2 cellular contexts compared by ENCODE assay signal in the genomic region with DNA sequence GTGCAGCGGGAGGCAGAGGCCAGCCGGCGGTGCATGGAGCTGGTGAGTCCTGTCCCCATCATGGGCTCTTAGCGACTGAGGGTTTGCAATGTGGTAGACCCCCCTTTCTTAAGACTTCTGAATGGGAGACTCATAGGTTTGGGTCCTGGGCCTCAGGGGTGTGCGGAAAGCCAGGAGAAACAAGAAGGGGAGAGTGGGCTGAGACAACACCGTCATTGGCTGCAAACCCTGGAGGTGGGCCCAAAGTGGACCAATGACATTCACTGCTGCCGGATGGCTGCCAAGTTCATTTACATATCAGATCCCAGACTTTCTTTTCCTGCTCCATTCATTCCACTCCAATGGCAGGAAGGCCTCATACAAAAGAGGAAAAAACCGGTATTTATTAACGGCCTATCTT.
A peak's percentile ranks its signal among the peaks of the same experiment; 100 is the strongest.
TF ChIP-seq lines count a peak whose summit lies in the region.

No MANE protein-coding gene starts in this region.

TF ChIP-seq in GM23338, 12 proteins besides CTCF, POLR2A, EP300 and RAD21:
- TF ChIP-seq ZNF331 (CRISPR knock-in tag; IDR thresholded peaks at IDR 0.05; ENCODE audit: low read depth): no peak
- no peak for TF ChIP-seq ZNF114 (CRISPR knock-in tag; IDR thresholded peaks at IDR 0.05)
- TF ChIP-seq JUNB (IDR thresholded peaks at IDR 0.05; ENCODE audit: unreplicated experiment): no peak

TF ChIP-seq in K562, 482 proteins besides CTCF, POLR2A, EP300 and RAD21:
- TF ChIP-seq, protein P1, sequence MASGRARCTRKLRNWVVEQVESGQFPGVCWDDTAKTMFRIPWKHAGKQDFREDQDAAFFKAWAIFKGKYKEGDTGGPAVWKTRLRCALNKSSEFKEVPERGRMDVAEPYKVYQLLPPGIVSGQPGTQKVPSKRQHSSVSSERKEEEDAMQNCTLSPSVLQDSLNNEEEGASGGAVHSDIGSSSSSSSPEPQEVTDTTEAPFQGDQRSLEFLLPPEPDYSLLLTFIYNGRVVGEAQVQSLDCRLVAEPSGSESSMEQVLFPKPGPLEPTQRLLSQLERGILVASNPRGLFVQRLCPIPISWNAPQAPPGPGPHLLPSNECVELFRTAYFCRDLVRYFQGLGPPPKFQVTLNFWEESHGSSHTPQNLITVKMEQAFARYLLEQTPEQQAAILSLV (tag; IDR thresholded peaks at IDR 0.05): no peak
- TF ChIP-seq NFYB (IDR thresholded peaks at IDR 0.05; ENCODE audit: extremely low read depth, insufficient read length): peak; percentile 7
